1 cellular context compared by ENCODE assay signal in the genomic region with DNA sequence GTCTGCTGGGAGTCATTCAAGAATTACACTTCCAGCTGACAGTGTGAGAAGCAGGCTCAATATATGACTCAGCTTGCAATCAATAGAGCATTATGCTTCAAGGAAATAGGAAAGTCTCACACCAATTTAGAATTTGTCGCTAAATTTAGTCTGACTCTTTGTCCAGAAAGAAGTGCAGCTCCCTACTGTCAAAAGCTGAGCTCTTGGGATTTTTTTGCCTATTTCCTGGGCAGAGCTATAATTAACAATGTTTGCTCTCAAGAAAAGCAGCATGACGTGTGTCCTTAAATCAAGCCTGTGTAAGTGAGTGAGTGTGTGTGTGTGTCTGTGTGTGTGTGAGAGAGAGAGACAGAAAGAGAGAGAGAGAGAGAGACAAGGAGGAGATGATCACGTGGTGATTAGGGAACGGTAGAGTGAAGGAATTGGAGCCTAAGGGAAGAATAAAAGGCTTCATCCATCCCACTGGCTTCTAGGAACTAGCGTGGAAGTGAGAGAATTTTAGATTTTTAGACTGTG.
A peak's percentile ranks its signal among the peaks of the same experiment; 100 is the strongest.
TF ChIP-seq lines count a peak whose summit lies in the region.

No MANE protein-coding gene starts in this region.

TF ChIP-seq in HEK293, 187 proteins besides CTCF, POLR2A, EP300 and RAD21 (continued from another document):
- TF ChIP-seq, protein P1, sequence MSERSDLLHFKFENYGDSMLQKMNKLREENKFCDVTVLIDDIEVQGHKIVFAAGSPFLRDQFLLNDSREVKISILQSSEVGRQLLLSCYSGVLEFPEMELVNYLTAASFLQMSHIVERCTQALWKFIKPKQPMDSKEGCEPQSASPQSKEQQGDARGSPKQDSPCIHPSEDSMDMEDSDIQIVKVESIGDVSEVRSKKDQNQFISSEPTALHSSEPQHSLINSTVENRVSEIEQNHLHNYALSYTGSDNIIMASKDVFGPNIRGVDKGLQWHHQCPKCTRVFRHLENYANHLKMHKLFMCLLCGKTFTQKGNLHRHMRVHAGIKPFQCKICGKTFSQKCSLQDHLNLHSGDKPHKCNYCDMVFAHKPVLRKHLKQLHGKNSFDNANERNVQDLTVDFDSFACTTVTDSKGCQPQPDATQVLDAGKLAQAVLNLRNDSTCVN (tag by site-specific recombination; optimal IDR thresholded peaks at IDR 0.05) = no peak
- TF ChIP-seq HOXD13 (CRISPR knock-in tag; IDR thresholded peaks at IDR 0.05; ENCODE audit: borderline replicate concordance) (no peak), GFI1B (tag by site-specific recombination; IDR thresholded peaks at IDR 0.05) (peak; percentile 92), ZNF132 (tag by site-specific recombination; IDR thresholded peaks at IDR 0.05; ENCODE audit: borderline replicate concordance) (no peak), ZNF366 (tag by site-specific recombination; conservative IDR thresholded peaks at IDR 0.05) (peak; percentile 89), ATF2 (tag by site-specific recombination; IDR thresholded peaks at IDR 0.05; ENCODE audit: low read depth) (peak; percentile 87), ZNF621 (tag by site-specific recombination; IDR thresholded peaks at IDR 0.05) (peak; percentile 76; the same call in 1 of the 2 replicates), ZBTB21 (tag by site-specific recombination; IDR thresholded peaks at IDR 0.05) (peak; percentile 95), HOXA7 (CRISPR knock-in tag; IDR thresholded peaks at IDR 0.05; ENCODE audit: borderline replicate concordance) (no peak), ZNF549 (tag by site-specific recombination; IDR thresholded peaks at IDR 0.05) (no peak), ZNF701 (tag by site-specific recombination; IDR thresholded peaks at IDR 0.05) (no peak)
- TF ChIP-seq, protein P2, sequence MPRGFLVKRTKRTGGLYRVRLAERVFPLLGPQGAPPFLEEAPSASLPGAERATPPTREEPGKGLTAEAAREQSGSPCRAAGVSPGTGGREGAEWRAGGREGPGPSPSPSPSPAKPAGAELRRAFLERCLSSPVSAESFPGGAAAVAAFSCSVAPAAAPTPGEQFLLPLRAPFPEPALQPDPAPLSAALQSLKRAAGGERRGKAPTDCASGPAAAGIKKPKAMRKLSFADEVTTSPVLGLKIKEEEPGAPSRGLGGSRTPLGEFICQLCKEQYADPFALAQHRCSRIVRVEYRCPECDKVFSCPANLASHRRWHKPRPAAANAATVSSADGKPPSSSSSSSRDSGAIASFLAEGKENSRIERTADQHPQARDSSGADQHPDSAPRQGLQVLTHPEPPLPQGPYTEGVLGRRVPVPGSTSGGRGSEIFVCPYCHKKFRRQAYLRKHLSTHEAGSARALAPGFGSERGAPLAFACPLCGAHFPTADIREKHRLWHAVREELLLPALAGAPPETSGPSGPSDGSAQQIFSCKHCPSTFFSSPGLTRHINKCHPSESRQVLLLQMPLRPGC (tag by site-specific recombination; IDR thresholded peaks at IDR 0.05) = peak; percentile 91
- TF ChIP-seq, protein P3, sequence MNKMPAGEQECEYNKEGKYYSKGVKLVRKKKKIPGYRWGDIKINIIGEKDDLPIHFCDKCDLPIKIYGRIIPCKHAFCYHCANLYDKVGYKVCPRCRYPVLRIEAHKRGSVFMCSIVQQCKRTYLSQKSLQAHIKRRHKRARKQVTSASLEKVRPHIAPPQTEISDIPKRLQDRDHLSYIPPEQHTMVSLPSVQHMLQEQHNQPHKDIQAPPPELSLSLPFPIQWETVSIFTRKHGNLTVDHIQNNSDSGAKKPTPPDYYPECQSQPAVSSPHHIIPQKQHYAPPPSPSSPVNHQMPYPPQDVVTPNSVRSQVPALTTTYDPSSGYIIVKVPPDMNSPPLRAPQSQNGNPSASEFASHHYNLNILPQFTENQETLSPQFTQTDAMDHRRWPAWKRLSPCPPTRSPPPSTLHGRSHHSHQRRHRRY (tag by site-specific recombination; IDR thresholded peaks at IDR 0.05) = peak; percentile 90
